Comparison of ENCODE assay signal across 9 cellular contexts in genomic region chr3:172125963-172126403, GRCh38.
A peak's percentile ranks its signal among the peaks of the same experiment; 100 is the strongest.
DNase-seq lines count a peak whose midpoint lies in the region; FAIRE-seq and TF ChIP-seq lines count a peak whose summit lies in the region.
"Had no signal": no experiment of that assay in that cellular context is flagged by ENCODE, and none has a peak within 500 bp of the region (broad histone marks: within the 10 kb centered on the region; RNA-seq: fewer than 3 reads in every experiment).

No MANE protein-coding gene starts in this region.

- peak; percentile 80 for DNase-seq in NCI-H446 treated with DMSO at 0.1 percent for 48 hours (lab: John Stamatoyannopoulos, UW)
- peak; percentile 78 for DNase-seq in fibroblast of the aortic adventitia (ENCODE audit: low read depth)
- DNase-seq in neural crest cell (ENCODE audit: low read depth, low spot score): no peak
- DNase-seq in NCI-H1417 treated with DMSO at 0.1 percent for 48 hours (lab: John Stamatoyannopoulos, UW): no peak
- no peak for DNase-seq in GM12891 (ENCODE audit: insufficient read length, low spot score)
- DNase-seq in MV-4-11 (lab: John Stamatoyannopoulos, UW): no peak
- DNase-seq in activated effector memory CD4-positive, alpha-beta T cell treated with Interleukin-2 at 50 U/mL for 16 hours: no peak
- DNase-seq: SIG-M5 had no signal

- TF ChIP-seq POLR2A in GM12891 (IDR thresholded peaks at IDR 0.05; ENCODE audit: low read depth, low read length): no peak

- H3K27me3 Mint-ChIP-seq in neural crest cell (ENCODE audit: low read depth): no peaks in the 10 kb centered on the region

- H3K27ac ChIP-seq in ACC112 (ENCODE audit: low read depth, low read length): peak overlapping the region; percentile 100

- no peak for FAIRE-seq in GM12891 (lab: Jason Lieb, UNC)

- peaks cover 12% of the 10 kb centered on the region for H3K36me3 Mint-ChIP-seq in neural crest cell (ENCODE audit: low read depth)

- no peaks in the 10 kb centered on the region for H3K27me3 ChIP-seq in ACC112 (ENCODE audit: insufficient read depth, low read length)

- peaks cover 50% of the 10 kb centered on the region for H3K4me1 Mint-ChIP-seq in neural crest cell

- TF ChIP-seq CTCF in fibroblast of the aortic adventitia (IDR thresholded peaks at IDR 0.05; ENCODE audit: insufficient read depth, low read length): no peak
- no peak for TF ChIP-seq CTCF in neural crest cell (conservative IDR thresholded peaks at IDR 0.05)

- no peak overlapping the region for H2AFZ ChIP-seq in ACC112 (ENCODE audit: low read length, unreplicated experiment)

- H3K4me1 ChIP-seq in ACC112 (ENCODE audit: control insufficient read depth, insufficient read depth, low read length, unreplicated experiment): peaks cover 65% of the 10 kb centered on the region

- no peaks in the 10 kb centered on the region for H3K9me3 Mint-ChIP-seq in neural crest cell

- H3K4me3 ChIP-seq in ACC112 (ENCODE audit: low read depth, low read length): peak overlapping the region; percentile 13; the same call in 1 of the 2 replicates
- H3K4me3 ChIP-seq in fibroblast of the aortic adventitia (ENCODE audit: low read depth, low read length): no peak overlapping the region

- H3K79me2 ChIP-seq in ACC112 (ENCODE audit: control insufficient read depth, insufficient read depth, low read length, unreplicated experiment): peaks cover 87% of the 10 kb centered on the region

- H3K4me3 Mint-ChIP-seq in neural crest cell: peak overlapping the region; percentile 42

- peaks cover 25% of the 10 kb centered on the region for H3K36me3 ChIP-seq in ACC112 (ENCODE audit: insufficient read depth, low read length)

- H3K27ac Mint-ChIP-seq in neural crest cell (ENCODE audit: unreplicated experiment): peak overlapping the region; percentile 24

TF ChIP-seq in GM12891, 5 proteins besides CTCF, POLR2A, EP300 and RAD21:
- TF ChIP-seq SPI1 (IDR thresholded peaks at IDR 0.05; ENCODE audit: low read depth, low read length) (no peak), TAF1 (IDR thresholded peaks at IDR 0.05; ENCODE audit: low read depth, low read length) (no peak), PAX5 (IDR thresholded peaks at IDR 0.05; ENCODE audit: insufficient read depth, low read length, severe bottlenecking) (no peak), POLR2AphosphoS5 (IDR thresholded peaks at IDR 0.05; ENCODE audit: low read depth, low read length) (no peak), POU2F2 (IDR thresholded peaks at IDR 0.05; ENCODE audit: low read depth, low read length) (no peak)

Comparison
In these comparisons a context has a peak if more than half of its experiments do, and no peak if none do; other contexts are left out.
1. DNase-seq: peak in NCI-H446 treated with DMSO at 0.1 percent for 48 hours (single experiment) and fibroblast of the aortic adventitia (single experiment); none in neural crest cell (single experiment), NCI-H1417 treated with DMSO at 0.1 percent for 48 hours (single experiment), GM12891 (single experiment), MV-4-11 (single experiment) and activated effector memory CD4-positive, alpha-beta T cell treated with Interleukin-2 at 50 U/mL for 16 hours (single experiment).